In genomic region chr10:132671171-132672154, GRCh38 we compare ENCODE assay signal across 18 cellular contexts.
DNase-seq lines count a peak whose midpoint lies in the region; ATAC-seq and TF ChIP-seq lines count a peak whose summit lies in the region.
"Had no signal": no experiment of that assay in that cellular context is flagged by ENCODE, and none has a peak within 500 bp of the region (broad histone marks: within the 10 kb centered on the region; RNA-seq: fewer than 3 reads in every experiment).

No MANE protein-coding gene starts in this region.

- intact Hi-C loops in dorsolateral prefrontal cortex (cut with DNase I): no loop called here
- intact Hi-C loops in left lung (cut with DNase I): no loop called here

- no peak for TF ChIP-seq POLR2A in upper lobe of left lung (IDR thresholded peaks at IDR 0.05)

- no peak overlapping the region for H3K27ac ChIP-seq in dorsolateral prefrontal cortex
- H3K27ac ChIP-seq in left lung: no peak overlapping the region
- no peak overlapping the region for H3K27ac ChIP-seq in upper lobe of left lung
- H3K27ac ChIP-seq: C4-2B, parathyroid adenoma, tibial artery had no signal

- TF ChIP-seq CTCF in dorsolateral prefrontal cortex (IDR thresholded peaks at IDR 0.05 in 54 of 56, conservative IDR thresholded peaks at IDR 0.05 in 2 of 56; ENCODE audit: low read depth in 1 of 56, partially characterized antibody in 56 of 56) (no peak), left lung (IDR thresholded peaks at IDR 0.05) (no peak), upper lobe of left lung (IDR thresholded peaks at IDR 0.05) (no peak)

- ATAC-seq in left lung (no peak), upper lobe of left lung (ENCODE audit: low FRiP score in 2 of 2) (peak in 1 of 2 donors; percentile 32)
- ATAC-seq: left colon had no signal

- H3K4me3 ChIP-seq in dorsolateral prefrontal cortex (no peak overlapping the region), left lung (no peak overlapping the region), upper lobe of left lung (no peak overlapping the region)
- H3K4me3 ChIP-seq: tibial artery had no signal

- no peak for TF ChIP-seq EP300 in upper lobe of left lung (IDR thresholded peaks at IDR 0.05)

- H3K4me1 ChIP-seq in left lung (peaks cover 5 to 8% of the 10 kb centered on the region in 2 donors), upper lobe of left lung (peaks cover 0 to 20% (median 6%) of the 10 kb centered on the region in 4 donors)
- H3K4me1 ChIP-seq: parathyroid adenoma had no signal

- H3K9me3 ChIP-seq in left lung: no peaks in the 10 kb centered on the region
- no peaks in the 10 kb centered on the region for H3K9me3 ChIP-seq in upper lobe of left lung
- H3K9me3 ChIP-seq: tibial artery had no signal

- no peaks in the 10 kb centered on the region for H3K36me3 ChIP-seq in left lung
- H3K36me3 ChIP-seq in upper lobe of left lung: no peaks in the 10 kb centered on the region

- WGBS in upper lobe of left lung, 2 donors: 93 to 95% methylated on average over 22 to 25 of the region's 25 CpGs

- DNase-seq in activated effector memory CD4-positive, alpha-beta T cell treated with anti-CD3 and anti-CD28 coated beads, Interleukin-2, amount 50 U/mL, for 16 hours: peak; percentile 59
- no peak for DNase-seq in activated effector memory CD4-positive, alpha-beta T cell treated with Interleukin-2 at 50 U/mL for 16 hours
- DNase-seq in dorsolateral prefrontal cortex (peak in 8 of 10 donors; percentile 1 to 28 (median 14)), left lung (peak; percentile 19 to 61), upper lobe of left lung (peak; percentile 13 to 61), germinal center (ENCODE audit: low spot score) (no peak), A172 (ENCODE audit: low spot score) (no peak), DMS153 treated with DMSO at 0.1 percent for 48 hours (lab: John Stamatoyannopoulos, UW; ENCODE audit: unreplicated experiment) (no peak)
- DNase-seq: activated CD8-positive, alpha-beta memory T cell treated with anti-CD3 and anti-CD28 coated beads for 24 hours; caudate nucleus; DMS53; NCI-H146; NCI-H2227 treated with DMSO at 0.1 percent for 48 hours; SW 1271 had no signal

- H3K27me3 ChIP-seq in dorsolateral prefrontal cortex: no peaks in the 10 kb centered on the region
- H3K27me3 ChIP-seq in left lung: no peaks in the 10 kb centered on the region
- H3K27me3 ChIP-seq in upper lobe of left lung: no peaks in the 10 kb centered on the region
- H3K27me3 ChIP-seq: tibial artery had no signal

Comparison
In these comparisons a context has a peak if more than half of its experiments do, and no peak if none do; other contexts are left out.
1. DNase-seq: peak in activated effector memory CD4-positive, alpha-beta T cell treated with anti-CD3 and anti-CD28 coated beads, Interleukin-2, amount 50 U/mL, for 16 hours (single experiment), dorsolateral prefrontal cortex (8 of 10), left lung (2 of 2) and upper lobe of left lung (2 of 2); none in activated effector memory CD4-positive, alpha-beta T cell treated with Interleukin-2 at 50 U/mL for 16 hours (single experiment), germinal center (single experiment), A172 (single experiment) and DMS153 treated with DMSO at 0.1 percent for 48 hours (single experiment).